ENCODE assay signal across 1 cellular context in the genomic region with DNA sequence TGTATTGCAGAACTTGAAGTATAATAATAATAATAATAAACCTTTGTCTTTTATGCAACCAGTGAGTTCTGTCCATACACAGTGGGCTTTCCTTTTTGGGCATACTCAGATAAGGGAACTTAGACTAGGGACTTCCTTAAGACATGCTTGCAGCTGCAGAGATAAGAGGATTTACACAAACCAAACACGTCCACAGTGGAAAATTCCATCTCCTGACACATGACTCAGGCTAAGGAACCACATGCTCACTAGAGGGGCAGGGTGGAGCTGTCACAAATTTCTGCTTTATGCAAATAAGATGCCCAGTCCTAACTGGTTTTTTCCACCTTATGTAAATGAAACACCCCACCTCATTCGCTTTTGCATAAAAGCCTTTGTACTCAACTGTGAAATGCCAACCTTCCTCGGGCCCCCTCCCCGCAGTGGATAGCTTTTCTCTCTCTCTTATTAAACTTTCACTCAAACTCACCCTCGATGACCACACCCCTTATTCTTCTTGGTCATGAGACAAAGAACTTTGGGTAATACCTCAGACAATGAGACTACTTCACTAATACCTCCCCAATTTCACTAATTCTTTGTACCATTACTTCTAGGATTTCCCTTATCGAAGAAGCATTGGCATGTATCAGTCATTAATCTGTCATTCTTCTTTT.
TF ChIP-seq lines count a peak whose summit lies in the region.

No MANE protein-coding gene starts in this region.

TF ChIP-seq in GM23338, 12 proteins besides CTCF, POLR2A, EP300 and RAD21 (continued from another document):
- TF ChIP-seq, protein P1, sequence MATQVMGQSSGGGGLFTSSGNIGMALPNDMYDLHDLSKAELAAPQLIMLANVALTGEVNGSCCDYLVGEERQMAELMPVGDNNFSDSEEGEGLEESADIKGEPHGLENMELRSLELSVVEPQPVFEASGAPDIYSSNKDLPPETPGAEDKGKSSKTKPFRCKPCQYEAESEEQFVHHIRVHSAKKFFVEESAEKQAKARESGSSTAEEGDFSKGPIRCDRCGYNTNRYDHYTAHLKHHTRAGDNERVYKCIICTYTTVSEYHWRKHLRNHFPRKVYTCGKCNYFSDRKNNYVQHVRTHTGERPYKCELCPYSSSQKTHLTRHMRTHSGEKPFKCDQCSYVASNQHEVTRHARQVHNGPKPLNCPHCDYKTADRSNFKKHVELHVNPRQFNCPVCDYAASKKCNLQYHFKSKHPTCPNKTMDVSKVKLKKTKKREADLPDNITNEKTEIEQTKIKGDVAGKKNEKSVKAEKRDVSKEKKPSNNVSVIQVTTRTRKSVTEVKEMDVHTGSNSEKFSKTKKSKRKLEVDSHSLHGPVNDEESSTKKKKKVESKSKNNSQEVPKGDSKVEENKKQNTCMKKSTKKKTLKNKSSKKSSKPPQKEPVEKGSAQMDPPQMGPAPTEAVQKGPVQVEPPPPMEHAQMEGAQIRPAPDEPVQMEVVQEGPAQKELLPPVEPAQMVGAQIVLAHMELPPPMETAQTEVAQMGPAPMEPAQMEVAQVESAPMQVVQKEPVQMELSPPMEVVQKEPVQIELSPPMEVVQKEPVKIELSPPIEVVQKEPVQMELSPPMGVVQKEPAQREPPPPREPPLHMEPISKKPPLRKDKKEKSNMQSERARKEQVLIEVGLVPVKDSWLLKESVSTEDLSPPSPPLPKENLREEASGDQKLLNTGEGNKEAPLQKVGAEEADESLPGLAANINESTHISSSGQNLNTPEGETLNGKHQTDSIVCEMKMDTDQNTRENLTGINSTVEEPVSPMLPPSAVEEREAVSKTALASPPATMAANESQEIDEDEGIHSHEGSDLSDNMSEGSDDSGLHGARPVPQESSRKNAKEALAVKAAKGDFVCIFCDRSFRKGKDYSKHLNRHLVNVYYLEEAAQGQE (IDR thresholded peaks at IDR 0.05; ENCODE audit: unreplicated experiment), result no peak
- no peak for TF ChIP-seq CREB1 (CRISPR knock-in tag; IDR thresholded peaks at IDR 0.05; ENCODE audit: low read depth)
